In the genomic region with DNA sequence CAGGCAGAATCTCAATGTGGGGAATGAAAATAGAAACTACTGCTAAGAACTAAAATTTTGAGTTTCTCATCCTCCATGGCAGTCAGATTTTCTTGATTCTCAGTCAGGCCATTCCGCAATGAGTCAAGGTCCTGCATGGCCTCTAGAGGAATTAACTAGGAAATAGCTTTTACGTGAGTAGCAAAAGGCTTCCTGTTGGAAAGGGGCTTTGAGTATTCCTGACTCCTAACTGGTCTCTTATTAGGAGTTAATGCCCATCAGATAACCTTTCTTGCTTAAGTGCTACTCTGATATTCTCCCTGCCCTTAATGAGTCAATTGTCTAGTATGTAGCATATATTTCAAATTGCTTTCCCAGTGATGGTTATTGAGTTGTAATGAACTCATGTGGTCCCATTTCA, we compare ENCODE assay signal across 18 cellular contexts.
"Had no signal": no experiment of that assay in that cellular context is flagged by ENCODE, and none has a peak within 500 bp of the region (broad histone marks: within the 10 kb centered on the region; RNA-seq: fewer than 3 reads in every experiment).

No MANE protein-coding gene starts in this region.

- DNase-seq: activated CD4-positive, CD25-positive, alpha-beta regulatory T cell treated with anti-CD3 and anti-CD28 coated beads, Interleukin-2, amount 50 U/mL, for 72 hours; activated naive CD4-positive, alpha-beta T cell treated with Interleukin-2 at 50 U/mL for 16 hours; activated naive CD8-positive, alpha-beta T cell treated with anti-CD3 and anti-CD28 coated beads, Interleukin-2, amount 50 U/mL, for 24 hours; foreskin keratinocyte; naive thymus-derived CD8-positive, alpha-beta T cell; pancreas; sigmoid colon; stimulated activated CD4-positive, alpha-beta T cell treated with anti-CD3 and anti-CD28 coated beads, Interleukin-2, amount 100 ng/mL, for 48 hours; T-cell; T1000; thyroid gland; uterus had no signal

- H3K36me3 Mint-ChIP-seq: naive thymus-derived CD8-positive, alpha-beta T cell; stimulated activated memory B cell treated with anti-CD40 and anti-IgM and Interleukin-4, amounts not matched to agents 10 μg/mL and 1 μg/mL and 100 μg/mL, for 72 hours; T-cell had no signal

- H3K9me3 ChIP-seq: ascending aorta, esophagus muscularis mucosa, pancreas, sigmoid colon, thyroid gland, uterus had no signal

- H3K27ac ChIP-seq: ascending aorta, cardiac muscle cell, esophagus muscularis mucosa, foreskin keratinocyte, pancreas, sigmoid colon, thyroid gland, uterus had no signal

- H3K36me3 ChIP-seq: ascending aorta, cardiac muscle cell, esophagus muscularis mucosa, pancreas, sigmoid colon, thyroid gland, uterus had no signal

- H3K27me3 Mint-ChIP-seq: activated naive CD8-positive, alpha-beta T cell treated with anti-CD3 and anti-CD28 coated beads, Interleukin-2, amount 50 U/mL, for 24 hours; naive thymus-derived CD8-positive, alpha-beta T cell; stimulated activated memory B cell treated with anti-CD40 and anti-IgM and Interleukin-4, amounts not matched to agents 10 μg/mL and 1 μg/mL and 100 μg/mL, for 72 hours; T-cell had no signal

- H3K27ac Mint-ChIP-seq: activated naive CD8-positive, alpha-beta T cell treated with anti-CD3 and anti-CD28 coated beads, Interleukin-2, amount 50 U/mL, for 24 hours; activated T-helper 1 cell treated with anti-CD3 and anti-CD28 coated beads, Interleukin-12 subunit alpha, Interleukin-12 subunit beta, Interleukin-2, Interleukin-4 antibody, amounts not matched to agents 30 ng/mL and 10 ng/mL and 1 ng/mL, durations not matched to agents 14 hours and 24 hours and 36 hours; naive thymus-derived CD8-positive, alpha-beta T cell; stimulated activated memory B cell treated with anti-CD40 and anti-IgM and Interleukin-4, amounts not matched to agents 10 μg/mL and 1 μg/mL and 100 μg/mL, for 72 hours; T-cell had no signal

- H3K9me3 Mint-ChIP-seq: activated naive CD8-positive, alpha-beta T cell treated with anti-CD3 and anti-CD28 coated beads, Interleukin-2, amount 50 U/mL, for 24 hours; activated T-helper 1 cell treated with anti-CD3 and anti-CD28 coated beads, Interleukin-12 subunit alpha, Interleukin-12 subunit beta, Interleukin-2, Interleukin-4 antibody, amounts not matched to agents 30 ng/mL and 10 ng/mL and 1 ng/mL, durations not matched to agents 14 hours and 24 hours and 36 hours; stimulated activated memory B cell treated with anti-CD40 and anti-IgM and Interleukin-4, amounts not matched to agents 10 μg/mL and 1 μg/mL and 100 μg/mL, for 72 hours; T-cell had no signal

- ATAC-seq: activated naive CD8-positive, alpha-beta T cell treated with anti-CD3 and anti-CD28 coated beads, Interleukin-2, amount 50 U/mL, for 24 hours; foreskin keratinocyte; left lobe of liver; naive thymus-derived CD8-positive, alpha-beta T cell; pancreas; stimulated activated memory B cell treated with anti-CD40 and anti-IgM and Interleukin-4, amounts not matched to agents 10 μg/mL and 1 μg/mL and 100 μg/mL, for 72 hours; T-cell had no signal

- H3K4me1 Mint-ChIP-seq: activated naive CD8-positive, alpha-beta T cell treated with anti-CD3 and anti-CD28 coated beads, Interleukin-2, amount 50 U/mL, for 24 hours; naive thymus-derived CD8-positive, alpha-beta T cell; stimulated activated memory B cell treated with anti-CD40 and anti-IgM and Interleukin-4, amounts not matched to agents 10 μg/mL and 1 μg/mL and 100 μg/mL, for 72 hours; T-cell had no signal

- H3K4me3 Mint-ChIP-seq: activated naive CD8-positive, alpha-beta T cell treated with anti-CD3 and anti-CD28 coated beads, Interleukin-2, amount 50 U/mL, for 24 hours; activated T-helper 1 cell treated with anti-CD3 and anti-CD28 coated beads, Interleukin-12 subunit alpha, Interleukin-12 subunit beta, Interleukin-2, Interleukin-4 antibody, amounts not matched to agents 30 ng/mL and 10 ng/mL and 1 ng/mL, durations not matched to agents 14 hours and 24 hours and 36 hours; naive thymus-derived CD8-positive, alpha-beta T cell; stimulated activated memory B cell treated with anti-CD40 and anti-IgM and Interleukin-4, amounts not matched to agents 10 μg/mL and 1 μg/mL and 100 μg/mL, for 72 hours; T-cell had no signal

- H3K4me3 ChIP-seq: ascending aorta, cardiac muscle cell, esophagus muscularis mucosa, pancreas, sigmoid colon, thyroid gland, uterus had no signal

- H3K4me1 ChIP-seq: ascending aorta, esophagus muscularis mucosa, foreskin keratinocyte, pancreas, sigmoid colon, thyroid gland, uterus had no signal
